1 cellular context compared by ENCODE assay signal in the genomic region with DNA sequence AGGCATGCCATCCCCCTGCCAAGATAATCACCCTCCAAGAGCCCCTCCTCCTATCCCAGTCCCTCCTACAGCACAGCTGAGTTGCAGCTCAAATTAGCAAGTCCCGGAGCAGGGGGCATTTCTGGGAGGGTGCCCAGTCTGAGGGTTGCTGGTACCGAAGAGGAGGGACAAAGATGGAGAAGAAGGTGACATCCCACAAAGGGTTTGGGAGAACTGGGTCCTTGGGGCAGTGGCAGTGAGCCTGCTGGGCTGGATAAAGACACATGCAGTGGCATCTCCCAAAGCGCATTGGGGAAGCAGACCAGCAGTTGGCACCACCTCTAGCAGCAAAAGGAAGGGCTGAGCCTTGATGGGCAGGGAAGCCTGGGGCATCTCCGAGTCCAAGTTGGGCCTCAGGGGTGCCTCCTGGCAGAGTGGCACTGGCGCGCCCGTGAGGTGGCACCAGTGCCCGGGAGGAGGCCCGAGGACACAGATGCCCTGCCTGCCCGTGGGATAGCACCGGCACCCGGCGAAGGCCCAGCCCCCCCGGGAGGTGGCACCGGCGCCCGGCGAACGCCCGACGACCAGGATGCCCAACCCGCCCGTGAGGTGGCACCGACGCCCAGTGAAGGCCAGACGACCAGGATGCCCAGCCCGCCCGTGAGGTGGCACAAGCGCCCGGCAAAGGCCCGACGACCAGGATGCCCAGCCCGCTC.
TF ChIP-seq lines count a peak whose summit lies in the region.

No MANE protein-coding gene starts in this region.

TF ChIP-seq in HEK293, 187 proteins besides CTCF, POLR2A, EP300 and RAD21 (continued from another document):
- TF ChIP-seq, protein P1, sequence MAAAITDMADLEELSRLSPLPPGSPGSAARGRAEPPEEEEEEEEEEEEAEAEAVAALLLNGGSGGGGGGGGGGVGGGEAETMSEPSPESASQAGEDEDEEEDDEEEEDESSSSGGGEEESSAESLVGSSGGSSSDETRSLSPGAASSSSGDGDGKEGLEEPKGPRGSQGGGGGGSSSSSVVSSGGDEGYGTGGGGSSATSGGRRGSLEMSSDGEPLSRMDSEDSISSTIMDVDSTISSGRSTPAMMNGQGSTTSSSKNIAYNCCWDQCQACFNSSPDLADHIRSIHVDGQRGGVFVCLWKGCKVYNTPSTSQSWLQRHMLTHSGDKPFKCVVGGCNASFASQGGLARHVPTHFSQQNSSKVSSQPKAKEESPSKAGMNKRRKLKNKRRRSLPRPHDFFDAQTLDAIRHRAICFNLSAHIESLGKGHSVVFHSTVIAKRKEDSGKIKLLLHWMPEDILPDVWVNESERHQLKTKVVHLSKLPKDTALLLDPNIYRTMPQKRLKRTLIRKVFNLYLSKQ (tag by site-specific recombination; IDR thresholded peaks at IDR 0.05; ENCODE audit: borderline replicate concordance) = no peak
TF ChIP-seq in HEK293: peak in this region for 10.
